In genomic region chr7:140402178-140402835, GRCh38 we compare ENCODE assay signal across 14 cellular contexts. TPM values are rescaled to one million over a fixed set of nuclear protein-coding genes. Genes with fewer than 3 reads are reported as not detected.
DNase-seq lines count a peak whose midpoint lies in the region; ATAC-seq and TF ChIP-seq lines count a peak whose summit lies in the region.
"Had no signal": no experiment of that assay in that cellular context is flagged by ENCODE, and none has a peak within 500 bp of the region (broad histone marks: within the 10 kb centered on the region; RNA-seq: fewer than 3 reads in every experiment).

No MANE protein-coding gene starts in this region.

- DNase-seq in CD4-positive, alpha-beta memory T cell, result no peak
- DNase-seq in HT-29 (ENCODE audit: low spot score) (peak; percentile 1), kidney epithelial cell (ENCODE audit: low read depth) (peak; percentile 34), colonic mucosa (no peak), T-helper 17 cell (no peak), HuH-7.5 (ENCODE audit: low spot score) (no peak)
- no peak for DNase-seq in activated naive CD4-positive, alpha-beta T cell treated with anti-CD3 and anti-CD28 coated beads, Interleukin-2, amount 50 U/mL, for 72 hours (ENCODE audit: low spot score in 2 of 2)
- DNase-seq: activated CD4-positive, CD25-positive, alpha-beta regulatory T cell treated with anti-CD3 and anti-CD28 coated beads, Interleukin-2, amount 50 U/mL, for 72 hours; central memory CD4-positive, alpha-beta T cell; GF-D8; head of caudate nucleus; mesendoderm; NCI-H1436 treated with DMSO at 0.1 percent for 48 hours had no signal

- ATAC-seq in activated naive CD4-positive, alpha-beta T cell treated with anti-CD3 and anti-CD28 coated beads, Interleukin-2, amount 50 U/mL, for 72 hours, result peak; percentile 23 to 49
- ATAC-seq in T-helper 17 cell (no peak), GM19452 (IDR thresholded peaks at IDR 0.05; ENCODE audit: unreplicated experiment) (no peak)

- H3K4me3 ChIP-seq in CD4-positive, alpha-beta memory T cell (ENCODE audit: low read length in 2 of 2), result no peak overlapping the region
- H3K4me3 ChIP-seq in kidney epithelial cell (ENCODE audit: low read depth, low read length) (no peak overlapping the region), colonic mucosa (no peak overlapping the region)

- H3K27me3 ChIP-seq in CD4-positive, alpha-beta memory T cell (ENCODE audit: insufficient read depth, low read length), result no peaks in the 10 kb centered on the region
- H3K27me3 ChIP-seq in kidney epithelial cell (ENCODE audit: control insufficient read depth, insufficient read depth, low read length), result no peaks in the 10 kb centered on the region
- no peaks in the 10 kb centered on the region for H3K27me3 ChIP-seq in colonic mucosa

- peaks cover 17 to 33% (median 25%) of the 10 kb centered on the region in 4 donors for H3K4me1 Mint-ChIP-seq in CD4-positive, alpha-beta memory T cell
- peaks cover 21% of the 10 kb centered on the region for H3K4me1 Mint-ChIP-seq in T-helper 17 cell

- H3K9ac ChIP-seq in colonic mucosa (ENCODE audit: low read depth in 2 of 2, low read length in 2 of 2), result no peak overlapping the region

- CTCF ChIA-PET in CD4-positive, alpha-beta memory T cell (lab: Charles Lee; ENCODE audit: partially characterized antibody), result interaction anchor here (1.2 kb wide), 1 partner anchor 74 kb away, joined by 3 read pairs; no protein-coding TSS in a partner anchor

- H3K4me1 ChIP-seq in CD4-positive, alpha-beta memory T cell (ENCODE audit: insufficient read depth, low read length), result peaks cover 13% of the 10 kb centered on the region
- no peaks in the 10 kb centered on the region for H3K4me1 ChIP-seq in colonic mucosa

- H3K27ac ChIP-seq in CD4-positive, alpha-beta memory T cell (ENCODE audit: low read depth, low read length), result no peak overlapping the region
- H3K27ac ChIP-seq in colonic mucosa, result no peak overlapping the region

- peak overlapping the region in 4 of 7 donors; percentile 9 to 54 (median 41) for H3K27ac Mint-ChIP-seq in CD4-positive, alpha-beta memory T cell
- peak overlapping the region; percentile 62 to 98 for H3K27ac Mint-ChIP-seq in activated naive CD4-positive, alpha-beta T cell treated with anti-CD3 and anti-CD28 coated beads, Interleukin-2, amount 50 U/mL, for 72 hours
- no peak overlapping the region for H3K27ac Mint-ChIP-seq in T-helper 17 cell

- no peaks in the 10 kb centered on the region for H3K9me3 Mint-ChIP-seq in CD4-positive, alpha-beta memory T cell
- no peaks in the 10 kb centered on the region for H3K9me3 Mint-ChIP-seq in activated naive CD4-positive, alpha-beta T cell treated with anti-CD3 and anti-CD28 coated beads, Interleukin-2, amount 50 U/mL, for 72 hours

- no peaks in the 10 kb centered on the region for H3K9me3 ChIP-seq in CD4-positive, alpha-beta memory T cell (ENCODE audit: control insufficient read depth in 1 of 2, low read length in 2 of 2)
- H3K9me3 ChIP-seq in colonic mucosa (no peaks in the 10 kb centered on the region), T-helper 17 cell (ENCODE audit: control insufficient read depth, low read length, poor library complexity, severe bottlenecking) (no peaks in the 10 kb centered on the region)

- peaks cover 2 to 5% of the 10 kb centered on the region in 2 donors for H3K36me3 Mint-ChIP-seq in CD4-positive, alpha-beta memory T cell
- peaks cover 17 to 24% of the 10 kb centered on the region in 2 donors for H3K36me3 Mint-ChIP-seq in activated naive CD4-positive, alpha-beta T cell treated with anti-CD3 and anti-CD28 coated beads, Interleukin-2, amount 50 U/mL, for 72 hours
- no peaks in the 10 kb centered on the region for H3K36me3 Mint-ChIP-seq in T-helper 17 cell (ENCODE audit: low read depth)

- no peaks in the 10 kb centered on the region for H3K36me3 ChIP-seq in CD4-positive, alpha-beta memory T cell (ENCODE audit: insufficient read depth, low read length)
- no peaks in the 10 kb centered on the region for H3K36me3 ChIP-seq in kidney epithelial cell (ENCODE audit: control insufficient read depth, insufficient read depth, low read length)
- H3K36me3 ChIP-seq in colonic mucosa, result no peaks in the 10 kb centered on the region

- intact Hi-C loops in CD4-positive, alpha-beta memory T cell (cut with micrococcal nuclease), result loop anchor here (10.0 kb wide), 1 partner anchor 612 kb away; the partner anchor contains the start of gene MRPS33
- intact Hi-C loops in colonic mucosa (cut with DNase I), result no loop called here

- H3K27me3 Mint-ChIP-seq in CD4-positive, alpha-beta memory T cell, result no peaks in the 10 kb centered on the region
- no peaks in the 10 kb centered on the region for H3K27me3 Mint-ChIP-seq in T-helper 17 cell

- TF ChIP-seq CTCF in kidney epithelial cell (IDR thresholded peaks at IDR 0.05; ENCODE audit: insufficient read depth, low read length, poor library complexity, severe bottlenecking) (no peak), colonic mucosa (IDR thresholded peaks at IDR 0.05) (no peak)

- POLR2A ChIA-PET in CD4-positive, alpha-beta memory T cell (lab: Charles Lee; ENCODE audit: partially characterized antibody), result interaction anchor here (0.5 kb wide), 1 partner anchor 48 kb away, joined by 3 read pairs; no protein-coding TSS in a partner anchor

- peak overlapping the region in 5 of 8 donors; percentile 0 to 59 (median 41) for H3K4me3 Mint-ChIP-seq in CD4-positive, alpha-beta memory T cell
- no peak overlapping the region for H3K4me3 Mint-ChIP-seq in T-helper 17 cell

RNA-seq across cellular contexts. Expression of gene RAB19, which starts 1.6 kb away (rescaled TPM):
- 1 to 10 TPM; 2.5 to 3.2 TPM for total RNA-seq in CD4-positive, alpha-beta memory T cell
- 1 to 10 TPM; 1.6 to 2.1 TPM for polyA plus RNA-seq in CD4-positive, alpha-beta memory T cell
- total RNA-seq in HT-29 (2014; rRNA removed; shearing (Covaris generic)), result 2.0 and 5.3 TPM in 2 replicates
- 1 to 10 TPM; 5.0 to 9.1 TPM for total RNA-seq in activated naive CD4-positive, alpha-beta T cell treated with anti-CD3 and anti-CD28 coated beads, Interleukin-2, amount 50 U/mL, for 72 hours
- total RNA-seq in kidney epithelial cell (6.4 and 10.2 TPM in 2 replicates), colonic mucosa (10 to 100 TPM; 18.8 to 22.7 TPM), T-helper 17 cell (1 to 10 TPM; 2.1 TPM)

RNA-seq across cellular contexts. Expression of gene SLC37A3, which starts 4.0 kb away (rescaled TPM):
- 10 to 100 TPM; 32.5 to 42.5 TPM for total RNA-seq in CD4-positive, alpha-beta memory T cell
- 10 to 100 TPM; 15.0 to 24.0 TPM for polyA plus RNA-seq in CD4-positive, alpha-beta memory T cell
- total RNA-seq in HT-29 (2014; rRNA removed; shearing (Covaris generic)), result 22.0 and 30.4 TPM in 2 replicates
- total RNA-seq in activated naive CD4-positive, alpha-beta T cell treated with anti-CD3 and anti-CD28 coated beads, Interleukin-2, amount 50 U/mL, for 72 hours, result 10 to 100 TPM; 55.6 to 57.8 TPM
- total RNA-seq in kidney epithelial cell, result 34.7 and 36.8 TPM in 2 replicates
- 10 to 100 TPM; 47.8 to 52.9 TPM for total RNA-seq in colonic mucosa
- total RNA-seq in T-helper 17 cell, result 10 to 100 TPM; 23.8 to 26.4 TPM

Comparison
In these comparisons a context has a peak if more than half of its experiments do, and no peak if none do; other contexts are left out.
1. DNase-seq: peak in HT-29 (single experiment) and kidney epithelial cell (single experiment); none in CD4-positive, alpha-beta memory T cell (0 of 5), activated naive CD4-positive, alpha-beta T cell treated with anti-CD3 and anti-CD28 coated beads, Interleukin-2, amount 50 U/mL, for 72 hours (0 of 2), colonic mucosa (single experiment), T-helper 17 cell (0 of 3) and HuH-7.5 (single experiment).
2. ATAC-seq: peak in activated naive CD4-positive, alpha-beta T cell treated with anti-CD3 and anti-CD28 coated beads, Interleukin-2, amount 50 U/mL, for 72 hours (2 of 2); none in T-helper 17 cell (single experiment) and GM19452 (single experiment).